21 cellular contexts compared by ENCODE assay signal in the genomic region with DNA sequence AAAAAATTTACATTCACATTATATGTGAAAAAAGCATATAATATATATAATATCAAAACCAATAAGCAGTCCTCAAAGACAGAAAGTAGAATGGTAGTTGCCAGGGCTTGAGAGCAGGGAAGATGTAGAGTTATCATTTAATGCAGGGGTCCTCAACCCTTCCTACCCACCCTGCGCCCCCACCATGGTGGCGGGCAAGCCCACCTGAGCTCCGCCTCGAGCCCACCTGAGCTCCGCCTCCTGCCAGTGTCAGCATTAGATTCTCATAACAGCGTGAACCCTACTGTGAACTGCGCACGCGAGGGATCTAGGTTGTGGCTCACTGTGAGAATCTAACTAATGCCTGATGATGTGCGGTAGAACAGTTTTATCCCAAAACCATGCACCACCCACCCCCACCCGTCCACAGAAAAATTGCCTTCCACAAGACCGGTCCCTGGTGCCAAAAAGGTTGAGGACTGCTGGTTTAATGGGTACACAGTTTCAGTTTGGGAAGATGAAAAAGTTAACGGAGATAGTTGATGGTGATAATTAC. TPM values are rescaled to one million over a fixed set of nuclear protein-coding genes. Genes with fewer than 3 reads are reported as not detected.
DNase-seq lines count a peak whose midpoint lies in the region; ATAC-seq, FAIRE-seq and TF ChIP-seq lines count a peak whose summit lies in the region.
"Had no signal": no experiment of that assay in that cellular context is flagged by ENCODE, and none has a peak within 500 bp of the region (broad histone marks: within the 10 kb centered on the region; RNA-seq: fewer than 3 reads in every experiment).

No MANE protein-coding gene starts in this region.

- H3K9ac ChIP-seq in GM23248, result no peak overlapping the region
- no peak overlapping the region for H3K9ac ChIP-seq in iPS-20b (ENCODE audit: low read depth, low read length)

- no peak for TF ChIP-seq CTCF in A549 (IDR thresholded peaks at IDR 0.05)
- no peak for TF ChIP-seq CTCF in D721Med (IDR thresholded peaks at IDR 0.05; ENCODE audit: insufficient read depth, missing control alignments)

- H3K4me2 ChIP-seq in A549, result peak overlapping the region; percentile 75
- peak overlapping the region; percentile 75 for H3K4me2 ChIP-seq in GM23248 (ENCODE audit: unreplicated experiment)

- H3K9me3 ChIP-seq in A549, result no peaks in the 10 kb centered on the region
- H3K9me3 ChIP-seq in GM23248 (ENCODE audit: low read depth), result no peaks in the 10 kb centered on the region
- H3K9me3 ChIP-seq in iPS-20b (ENCODE audit: insufficient read depth, low read depth, low read length), result no peaks in the 10 kb centered on the region; the same call in 1 of the 2 replicates
- H3K9me3 ChIP-seq: heart right ventricle, mucosa of descending colon had no signal

- no peaks in the 10 kb centered on the region for H3K9me3 Mint-ChIP-seq in activated CD4-positive, alpha-beta memory T cell treated with anti-CD3 and anti-CD28 coated beads for 36 hours
- H3K9me3 Mint-ChIP-seq in effector memory CD8-positive, alpha-beta T cell, result no peaks in the 10 kb centered on the region
- H3K9me3 Mint-ChIP-seq: stimulated activated memory B cell treated with anti-CD40 and anti-IgM and Interleukin-4, amounts not matched to agents 10 μg/mL and 1 μg/mL and 100 μg/mL, for 72 hours had no signal

- no peak overlapping the region for H3K4me3 ChIP-seq in A549
- H3K4me3 ChIP-seq in GM23248, result no peak overlapping the region
- H3K4me3 ChIP-seq in iPS-20b (ENCODE audit: low read length), result peak overlapping the region; percentile 91
- H3K4me3 ChIP-seq: heart right ventricle, mucosa of descending colon, smooth muscle cell had no signal

- CTCF ChIA-PET in A549 (lab: Yijun Ruan, JAX), result interaction anchor here (0.9 kb wide), 1 partner anchor 34 kb away, joined by 4 read pairs; no protein-coding TSS in a partner anchor
- CTCF ChIA-PET in activated CD4-positive, alpha-beta memory T cell treated with anti-CD3 and anti-CD28 coated beads for 36 hours (lab: Charles Lee), result no interaction called here

- peaks cover 70% of the 10 kb centered on the region for H3K79me2 ChIP-seq in GM23248 (ENCODE audit: insufficient read depth)

- 92% methylated on average over 12 of the region's 13 CpGs for WGBS in A549 (ENCODE audit: missing lambda C conversion rate)
- WGBS in GM23248 (ENCODE audit: low coverage in 1 of 2, low lambda C conversion rate in 2 of 2, missing lambda C conversion rate in 2 of 2), 2 experiments, result 91 to 94% methylated on average over 11 to 13 of the region's 13 CpGs

- H3K4me3 Mint-ChIP-seq in activated CD4-positive, alpha-beta memory T cell treated with anti-CD3 and anti-CD28 coated beads for 36 hours, result peak overlapping the region; percentile 45
- peak overlapping the region in 1 of 2 donors; percentile 100 for H3K4me3 Mint-ChIP-seq in effector memory CD8-positive, alpha-beta T cell
- H3K4me3 Mint-ChIP-seq: stimulated activated memory B cell treated with anti-CD40 and anti-IgM and Interleukin-4, amounts not matched to agents 10 μg/mL and 1 μg/mL and 100 μg/mL, for 72 hours had no signal

- intact Hi-C loops in activated CD4-positive, alpha-beta memory T cell treated with anti-CD3 and anti-CD28 coated beads for 36 hours (cut with micrococcal nuclease), result loop anchor here (5.0 kb wide), 1 partner anchor 41 kb away; no protein-coding TSS in a partner anchor

- H2AFZ ChIP-seq in GM23248, result no peak overlapping the region

- in situ Hi-C loops in GM23248 (cut with MboI), result no loop called here

- no peak for TF ChIP-seq RAD21 in A549 (conservative IDR thresholded peaks at IDR 0.05 in 1 of 2, IDR thresholded peaks at IDR 0.05 in 1 of 2)

- 0 out of 6 replicates have a peak overlapping the region, but pooled peaks of 1 of the 2 experiments have one; percentile 33 for H3K27ac ChIP-seq in A549
- no peak overlapping the region for H3K27ac ChIP-seq in GM23248
- H3K27ac ChIP-seq in iPS-20b (ENCODE audit: low read length), result no peak overlapping the region
- H3K27ac ChIP-seq: heart right ventricle had no signal

- H3K4me1 Mint-ChIP-seq in activated CD4-positive, alpha-beta memory T cell treated with anti-CD3 and anti-CD28 coated beads for 36 hours (ENCODE audit: low read depth), result peaks cover 38% of the 10 kb centered on the region
- H3K4me1 Mint-ChIP-seq in effector memory CD8-positive, alpha-beta T cell (ENCODE audit: low read depth in 2 of 2), result peaks cover 21 to 35% of the 10 kb centered on the region in 2 donors

- FAIRE-seq in A549 (lab: Jason Lieb, UNC) (no peak), D721Med (lab: Jason Lieb, UNC) (no peak)
- FAIRE-seq: GM18507, urothelium cell line had no signal

- POLR2A ChIA-PET in A549 (lab: Yijun Ruan, JAX), result no interaction called here
- POLR2A ChIA-PET in activated CD4-positive, alpha-beta memory T cell treated with anti-CD3 and anti-CD28 coated beads for 36 hours (lab: Charles Lee), result interaction anchor here (0.6 kb wide), 1 partner anchor 45 kb away, joined by 3 read pairs; no protein-coding TSS in a partner anchor

- H3K36me3 Mint-ChIP-seq in activated CD4-positive, alpha-beta memory T cell treated with anti-CD3 and anti-CD28 coated beads for 36 hours, result peaks cover 36% of the 10 kb centered on the region
- peaks cover 24% of the 10 kb centered on the region for H3K36me3 Mint-ChIP-seq in effector memory CD8-positive, alpha-beta T cell (ENCODE audit: insufficient read depth)

- no peak for TF ChIP-seq EP300 in A549 (IDR thresholded peaks at IDR 0.05)

- no peak overlapping the region for H3K27ac Mint-ChIP-seq in activated CD4-positive, alpha-beta memory T cell treated with anti-CD3 and anti-CD28 coated beads for 36 hours
- H3K27ac Mint-ChIP-seq in effector memory CD8-positive, alpha-beta T cell, result no peak overlapping the region
- H3K27ac Mint-ChIP-seq: stimulated activated memory B cell treated with anti-CD40 and anti-IgM and Interleukin-4, amounts not matched to agents 10 μg/mL and 1 μg/mL and 100 μg/mL, for 72 hours had no signal

- H3K4me1 ChIP-seq in A549 (peaks cover 22% of the 10 kb centered on the region; the same call in 2 of the 3 replicates), GM23248 (ENCODE audit: insufficient read depth) (peaks cover 40% of the 10 kb centered on the region), iPS-20b (ENCODE audit: insufficient read depth, low read length) (peaks cover 10% of the 10 kb centered on the region; the same call in 1 of the 2 replicates)

- H3K27me3 ChIP-seq in GM23248 (replicated peaks; ENCODE audit: insufficient read depth), result no peaks in the 10 kb centered on the region
- no peaks in the 10 kb centered on the region for H3K27me3 ChIP-seq in iPS-20b (ENCODE audit: insufficient read depth, low read length)
- H3K27me3 ChIP-seq: brain microvascular endothelial cell had no signal

- H3K9me2 ChIP-seq in GM23248 (ENCODE audit: insufficient read depth), result no peaks in the 10 kb centered on the region

- H3K36me3 ChIP-seq in GM23248 (ENCODE audit: low read depth), result no peaks in the 10 kb centered on the region
- peaks cover 65% of the 10 kb centered on the region for H3K36me3 ChIP-seq in iPS-20b (ENCODE audit: insufficient read depth, low read depth, low read length)

- ATAC-seq in A549, result no peak
- no peak for ATAC-seq in effector memory CD8-positive, alpha-beta T cell (replicated peaks)
- ATAC-seq: heart right ventricle; left cardiac atrium; mucosa of descending colon; Right ventricle myocardium inferior; stimulated activated memory B cell treated with anti-CD40 and anti-IgM and Interleukin-4, amounts not matched to agents 10 μg/mL and 1 μg/mL and 100 μg/mL, for 72 hours had no signal

- H3K27me3 Mint-ChIP-seq in activated CD4-positive, alpha-beta memory T cell treated with anti-CD3 and anti-CD28 coated beads for 36 hours, result no peaks in the 10 kb centered on the region
- no peaks in the 10 kb centered on the region for H3K27me3 Mint-ChIP-seq in effector memory CD8-positive, alpha-beta T cell
- H3K27me3 Mint-ChIP-seq: stimulated activated memory B cell treated with anti-CD40 and anti-IgM and Interleukin-4, amounts not matched to agents 10 μg/mL and 1 μg/mL and 100 μg/mL, for 72 hours had no signal

- no peaks in the 10 kb centered on the region for H4K20me1 ChIP-seq in GM23248 (ENCODE audit: insufficient read depth)

- peaks cover 26% of the 10 kb centered on the region for H3F3A ChIP-seq in GM23248 (ENCODE audit: insufficient read depth)

- no peak for DNase-seq in A549 (ENCODE audit: low read depth in 1 of 2, low spot score in 1 of 2)
- DNase-seq in GM23248, result no peak
- no peak for DNase-seq in activated CD4-positive, alpha-beta memory T cell treated with anti-CD3 and anti-CD28 coated beads for 36 hours
- no peak for DNase-seq in iPS-NIHi11 (ENCODE audit: low spot score)
- DNase-seq in D721Med (ENCODE audit: insufficient read length, low spot score), result no peak
- DNase-seq in effector memory CD8-positive, alpha-beta T cell, result no peak
- no peak for DNase-seq in NCI-H526 treated with DMSO at 0.1 percent for 48 hours (lab: John Stamatoyannopoulos, UW)
- DNase-seq: activated CD4-positive, alpha-beta T cell treated with anti-CD3 and anti-CD28 coated beads, Interleukin-2, amount 50 U/mL, for 4 hours; brain microvascular endothelial cell; DMS 273 treated with DMSO at 0.1 percent for 48 hours; heart right ventricle; left cardiac atrium; mucosa of descending colon; NCI-H1105 treated with DMSO at 0.1 percent for 48 hours; NCI-H2171 had no signal

- no peak for TF ChIP-seq POLR2A in A549 (IDR thresholded peaks at IDR 0.05; ENCODE audit: low read length)

RNA-seq across cellular contexts. Expression of gene TRIM59, which starts 3.0 kb away (rescaled TPM):
- polyA plus RNA-seq in A549 (2011; rRNA removed), result 10.9 and 14.0 TPM in 2 replicates
- polyA plus RNA-seq in A549 (2012; cell fraction: cytosol; rRNA removed), result 2.7 and 3.4 TPM in 2 replicates
- polyA plus RNA-seq in A549 (2012; cell fraction: nucleus; rRNA removed), result 2.7 and 4.4 TPM in 2 replicates
- 12.1 to 13.6 TPM (median 12.6 TPM) in 3 replicates for polyA plus RNA-seq in A549 (2017; fragmentation: RNase III; extraction: RNeasy Plus Mini Kit Qiagen cat#74134 plus additional on column Dnase treatment)
- polyA minus RNA-seq in A549 (2011; rRNA and poly(A)+ RNA removed), result 13.3 and 16.3 TPM in 2 replicates
- total RNA-seq in GM23248 (2014; rRNA removed; shearing (Covaris generic)), result 14.8 and 26.1 TPM in 2 replicates
- polyA plus RNA-seq in GM23248 (2016; fragmentation: Nextera tagmentation; extraction: Ambion mirVana), result 23.9 and 25.0 TPM in 2 replicates
- total RNA-seq in activated CD4-positive, alpha-beta memory T cell treated with anti-CD3 and anti-CD28 coated beads for 36 hours, result 10 to 100 TPM; 27.3 to 30.0 TPM

RNA-seq across cellular contexts. Expression of gene SMC4, which starts 47.1 kb away (rescaled TPM):
- polyA plus RNA-seq in A549 (2011; rRNA removed) (76.2 and 139 TPM in 2 replicates), A549 (2017; fragmentation: RNase III; extraction: RNeasy Plus Mini Kit Qiagen cat#74134 plus additional on column Dnase treatment) (116 to 123 TPM (median 121 TPM) in 3 replicates), GM23248 (2016; fragmentation: Nextera tagmentation; extraction: Ambion mirVana) (69.7 and 88.2 TPM in 2 replicates)
- polyA plus RNA-seq in A549 (2012; cell fraction: cytosol; rRNA removed), result 40.2 and 44.9 TPM in 2 replicates
- 89.2 and 111 TPM in 2 replicates for polyA plus RNA-seq in A549 (2012; cell fraction: nucleus; rRNA removed)
- polyA minus RNA-seq in A549 (2011; rRNA and poly(A)+ RNA removed), result 20.5 and 23.7 TPM in 2 replicates
- 40.2 and 73.6 TPM in 2 replicates for total RNA-seq in GM23248 (2014; rRNA removed; shearing (Covaris generic))
- 100 to 1,000 TPM; 143 to 157 TPM for total RNA-seq in activated CD4-positive, alpha-beta memory T cell treated with anti-CD3 and anti-CD28 coated beads for 36 hours

RNA-seq across cellular contexts. Expression of gene IFT80, which starts 47.6 kb away (rescaled TPM):
- polyA plus RNA-seq in A549 (2011; rRNA removed) (28.1 and 41.8 TPM in 2 replicates), A549 (2017; fragmentation: RNase III; extraction: RNeasy Plus Mini Kit Qiagen cat#74134 plus additional on column Dnase treatment) (28.4 to 30.7 TPM (median 30.6 TPM) in 3 replicates), GM23248 (2016; fragmentation: Nextera tagmentation; extraction: Ambion mirVana) (15.2 and 19.8 TPM in 2 replicates)
- 5.4 and 6.3 TPM in 2 replicates for polyA plus RNA-seq in A549 (2012; cell fraction: cytosol; rRNA removed)
- 4.1 and 7.4 TPM in 2 replicates for polyA plus RNA-seq in A549 (2012; cell fraction: nucleus; rRNA removed)
- 7.4 and 7.6 TPM in 2 replicates for polyA minus RNA-seq in A549 (2011; rRNA and poly(A)+ RNA removed)
- total RNA-seq in GM23248 (2014; rRNA removed; shearing (Covaris generic)), result 48.4 and 59.4 TPM in 2 replicates
- 10 to 100 TPM; 13.4 to 13.9 TPM for total RNA-seq in activated CD4-positive, alpha-beta memory T cell treated with anti-CD3 and anti-CD28 coated beads for 36 hours
